18 cellular contexts compared by ENCODE assay signal in the genomic region with DNA sequence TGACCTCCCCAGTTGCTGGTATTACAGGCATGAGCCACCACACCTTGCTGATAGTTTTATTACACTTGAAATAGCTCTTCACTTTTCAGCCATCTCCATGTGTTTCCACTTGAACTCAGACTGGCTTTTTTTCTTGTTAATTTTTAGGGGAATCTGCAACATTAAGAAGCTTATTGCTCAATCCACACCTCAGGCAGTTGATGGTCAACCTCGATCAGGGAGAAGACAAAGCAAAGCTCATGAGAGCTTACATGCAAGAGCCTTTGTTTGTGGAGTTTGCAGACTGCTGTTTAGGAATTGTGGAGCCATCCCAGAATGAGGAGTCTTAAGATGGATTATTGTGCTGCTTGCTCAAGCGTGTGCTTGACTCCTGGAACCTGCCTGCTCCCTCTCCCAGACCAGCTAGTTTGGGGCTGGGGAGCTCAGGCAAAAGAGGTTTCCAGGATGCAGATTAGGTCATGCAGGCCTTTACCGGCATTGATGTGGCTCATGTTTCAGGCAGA. TPM values are rescaled to one million over a fixed set of nuclear protein-coding genes. Genes with fewer than 3 reads are reported as not detected.
DNase-seq lines count a peak whose midpoint lies in the region; ATAC-seq and TF ChIP-seq lines count a peak whose summit lies in the region.
"Had no signal": no experiment of that assay in that cellular context is flagged by ENCODE, and none has a peak within 500 bp of the region (broad histone marks: within the 10 kb centered on the region; RNA-seq: fewer than 3 reads in every experiment).

No MANE protein-coding gene starts in this region.

- no peaks in the 10 kb centered on the region for H3K9me3 Mint-ChIP-seq in activated naive CD8-positive, alpha-beta T cell treated with anti-CD3 and anti-CD28 coated beads, Interleukin-2, amount 50 U/mL, for 24 hours
- H3K9me3 Mint-ChIP-seq in neural crest cell: peaks cover 1% of the 10 kb centered on the region
- H3K9me3 Mint-ChIP-seq in MCF 10A (ENCODE audit: unreplicated experiment): no peaks in the 10 kb centered on the region
- H3K9me3 Mint-ChIP-seq: central memory CD8-positive, alpha-beta T cell; T-cell had no signal

- H3K36me3 Mint-ChIP-seq in activated naive CD8-positive, alpha-beta T cell treated with anti-CD3 and anti-CD28 coated beads, Interleukin-2, amount 50 U/mL, for 24 hours (ENCODE audit: low read depth): peaks cover 52% of the 10 kb centered on the region
- peaks cover 25% of the 10 kb centered on the region for H3K36me3 Mint-ChIP-seq in neural crest cell (ENCODE audit: low read depth)
- peaks cover 81% of the 10 kb centered on the region for H3K36me3 Mint-ChIP-seq in MCF 10A (ENCODE audit: insufficient read depth, unreplicated experiment)

- ATAC-seq in activated naive CD8-positive, alpha-beta T cell treated with anti-CD3 and anti-CD28 coated beads, Interleukin-2, amount 50 U/mL, for 24 hours: no peak
- no peak for ATAC-seq in GM18511 (IDR thresholded peaks at IDR 0.05; ENCODE audit: unreplicated experiment)
- ATAC-seq: foreskin keratinocyte, T-cell had no signal

- no peak overlapping the region for H3K4me3 Mint-ChIP-seq in activated naive CD8-positive, alpha-beta T cell treated with anti-CD3 and anti-CD28 coated beads, Interleukin-2, amount 50 U/mL, for 24 hours
- H3K4me3 Mint-ChIP-seq in neural crest cell (no peak overlapping the region), MCF 10A (ENCODE audit: unreplicated experiment) (no peak overlapping the region)
- H3K4me3 Mint-ChIP-seq: B cell; central memory CD8-positive, alpha-beta T cell; T-cell had no signal

- TF ChIP-seq CTCF in neural crest cell (conservative IDR thresholded peaks at IDR 0.05) (no peak), MCF 10A (IDR thresholded peaks at IDR 0.05; ENCODE audit: unreplicated experiment) (no peak)

- DNase-seq in AML-193 (lab: John Stamatoyannopoulos, UW) (peak; percentile 15 to 31), D341Med (ENCODE audit: low spot score) (peak; percentile 33), neural crest cell (ENCODE audit: low read depth, low spot score) (no peak), MCF 10A (ENCODE audit: unreplicated experiment) (no peak)
- no peak for DNase-seq in activated naive CD8-positive, alpha-beta T cell treated with anti-CD3 and anti-CD28 coated beads, Interleukin-2, amount 50 U/mL, for 24 hours
- DNase-seq in effector CD8-positive, alpha-beta T cell (lab: John Stamatoyannopoulos, UW): no peak
- DNase-seq: activated naive CD4-positive, alpha-beta T cell treated with Interleukin-2 at 50 U/mL for 16 hours; foreskin keratinocyte; left ventricle myocardium inferior; NCI-H1436; NCI-H2107; NCI-H510A treated with DMSO at 0.1 percent for 48 hours; Peyer's patch; T-cell; testis had no signal

- CTCF ChIA-PET in MCF 10A (lab: Yijun Ruan, JAX): interaction anchor here (0.6 to 1.2 kb wide), 4 partner anchors 12 to 731 kb away, joined by 3 to 5 read pairs (median 4); no protein-coding TSS in a partner anchor

- H3K27me3 Mint-ChIP-seq in activated naive CD8-positive, alpha-beta T cell treated with anti-CD3 and anti-CD28 coated beads, Interleukin-2, amount 50 U/mL, for 24 hours: no peaks in the 10 kb centered on the region
- no peaks in the 10 kb centered on the region for H3K27me3 Mint-ChIP-seq in neural crest cell (ENCODE audit: low read depth)
- H3K27me3 Mint-ChIP-seq in MCF 10A (ENCODE audit: insufficient read depth, unreplicated experiment): no peaks in the 10 kb centered on the region
- H3K27me3 Mint-ChIP-seq: B cell; central memory CD8-positive, alpha-beta T cell; T-cell had no signal

- no TSS peak for BruUV-seq in MCF 10A (replicated peaks; lab: Mats Ljungman, UMichigan)

- POLR2A ChIA-PET in MCF 10A (lab: Yijun Ruan, JAX): interaction anchor here (0.9 to 1.8 kb wide), 4 partner anchors 9 to 40 kb away, joined by 3 to 9 read pairs (median 4); a partner anchor contains a TSS

- intact Hi-C loops in MCF 10A (cut with micrococcal nuclease): no loop called here

- peaks cover 14% of the 10 kb centered on the region for H3K4me1 Mint-ChIP-seq in activated naive CD8-positive, alpha-beta T cell treated with anti-CD3 and anti-CD28 coated beads, Interleukin-2, amount 50 U/mL, for 24 hours
- H3K4me1 Mint-ChIP-seq in neural crest cell: peaks cover 35% of the 10 kb centered on the region
- no peaks in the 10 kb centered on the region for H3K4me1 Mint-ChIP-seq in MCF 10A (ENCODE audit: insufficient read depth, unreplicated experiment)

- peak overlapping the region; percentile 55 for H3K27ac Mint-ChIP-seq in activated naive CD8-positive, alpha-beta T cell treated with anti-CD3 and anti-CD28 coated beads, Interleukin-2, amount 50 U/mL, for 24 hours
- H3K27ac Mint-ChIP-seq in neural crest cell (ENCODE audit: unreplicated experiment): peak overlapping the region; percentile 9
- no peak overlapping the region for H3K27ac Mint-ChIP-seq in MCF 10A (ENCODE audit: low read depth, unreplicated experiment)
- H3K27ac Mint-ChIP-seq: B cell, T-cell had no signal

RNA-seq across cellular contexts. Expression of a gene that starts 8.6 kb away (rescaled TPM):
- 53.7 and 57.0 TPM in 2 replicates for total RNA-seq in neural crest cell
- 33.9 and 35.5 TPM in 2 replicates for total RNA-seq in MCF 10A (2022)

RNA-seq across cellular contexts. Expression of a gene that starts 39.5 kb away (rescaled TPM):
- 101 and 104 TPM in 2 replicates for total RNA-seq in neural crest cell
- 64.7 and 72.2 TPM in 2 replicates for total RNA-seq in MCF 10A (2022)

RNA-seq across cellular contexts. Expression of a gene that starts 39.7 kb away (rescaled TPM):
- total RNA-seq in neural crest cell (20.8 and 20.9 TPM in 2 replicates), MCF 10A (2022) (7.5 and 9.8 TPM in 2 replicates)

RNA-seq across cellular contexts. Expression of a gene that starts 49.6 kb away (rescaled TPM):
- total RNA-seq in neural crest cell (71.8 and 72.3 TPM in 2 replicates), MCF 10A (2022) (88.7 and 91.5 TPM in 2 replicates)

Comparison
In these comparisons a context has a peak if more than half of its experiments do, and no peak if none do; other contexts are left out.
1. DNase-seq: peak in AML-193 (2 of 2) and D341Med (single experiment); none in activated naive CD8-positive, alpha-beta T cell treated with anti-CD3 and anti-CD28 coated beads, Interleukin-2, amount 50 U/mL, for 24 hours (single experiment), neural crest cell (single experiment), MCF 10A (single experiment) and effector CD8-positive, alpha-beta T cell (single experiment).